Comparison of ENCODE assay signal across 22 cellular contexts in genomic region chr13:61916483-61916882, GRCh38.
"Had no signal": no experiment of that assay in that cellular context is flagged by ENCODE, and none has a peak within 500 bp of the region (broad histone marks: within the 10 kb centered on the region; RNA-seq: fewer than 3 reads in every experiment).

No MANE protein-coding gene starts in this region.

- H3K36me3 ChIP-seq: colonic mucosa, esophagus muscularis mucosa, gastrocnemius medialis, heart right ventricle, left lung, lower lobe of right lung had no signal

- DNase-seq: colonic mucosa; dermis blood vessel endothelial cell; dorsolateral prefrontal cortex; effector CD4-positive, alpha-beta T cell; effector memory CD4-positive, alpha-beta T cell; foreskin keratinocyte; gastrocnemius medialis; glutamatergic neuron; head of caudate nucleus; heart right ventricle; hippocampal formation; left cardiac atrium; left lung; left ventricle myocardium superior; lower lobe of right lung; mesenchymal stem cell; mucosa of descending colon; naive B cell had no signal

- H3K27me3 Mint-ChIP-seq: naive B cell had no signal

- H3K4me1 ChIP-seq: colonic mucosa, esophagus muscularis mucosa, foreskin keratinocyte, gastrocnemius medialis, heart right ventricle, left lung, lower lobe of right lung had no signal

- H3K36me3 Mint-ChIP-seq: mesothelial cell of epicardium, naive B cell had no signal

- H3K9me3 Mint-ChIP-seq: mesothelial cell of epicardium had no signal

- H3K4me3 Mint-ChIP-seq: mesothelial cell of epicardium, naive B cell had no signal

- H3K4me3 ChIP-seq: colonic mucosa, dorsolateral prefrontal cortex, esophagus muscularis mucosa, gastrocnemius medialis, heart right ventricle, left lung, lower lobe of right lung, mucosa of descending colon had no signal

- H3K27me3 ChIP-seq: colonic mucosa, esophagus muscularis mucosa, foreskin keratinocyte, gastrocnemius medialis, heart right ventricle, left lung had no signal

- FAIRE-seq: endothelial cell of umbilical vein, keratinocyte had no signal

- H3K27ac Mint-ChIP-seq: mesothelial cell of epicardium, naive B cell had no signal

- H3K4me1 Mint-ChIP-seq: mesothelial cell of epicardium, naive B cell had no signal

- H3K27ac ChIP-seq: colonic mucosa, dorsolateral prefrontal cortex, esophagus muscularis mucosa, foreskin keratinocyte, gastrocnemius medialis, heart right ventricle, left lung, lower lobe of right lung had no signal

- ATAC-seq: foreskin keratinocyte, gastrocnemius medialis, heart right ventricle, left cardiac atrium, left lung, left ventricle myocardium superior, lower lobe of right lung, mucosa of descending colon had no signal

- H3K9me3 ChIP-seq: colonic mucosa, esophagus muscularis mucosa, gastrocnemius medialis, lower lobe of right lung had no signal
